In the genomic region with DNA sequence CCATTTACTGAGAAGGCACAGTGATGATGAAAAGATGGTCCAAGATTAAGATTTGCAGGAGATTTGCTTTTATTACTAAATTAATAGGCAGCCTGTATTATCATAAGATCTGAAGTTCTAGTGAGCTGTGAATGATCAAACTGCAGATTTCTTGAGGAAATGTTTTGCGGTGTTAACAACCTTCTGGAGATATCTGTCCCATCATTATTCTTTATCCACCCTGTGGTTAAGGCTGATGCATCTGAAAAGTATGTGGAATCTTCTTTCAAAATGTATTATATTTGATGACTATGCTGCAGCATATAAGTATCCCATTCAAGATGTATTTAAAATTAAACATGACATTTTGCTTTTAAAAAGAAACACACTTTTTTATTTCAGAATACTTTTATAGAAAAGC, we compare ENCODE assay signal across 17 cellular contexts.
A peak's percentile ranks its signal among the peaks of the same experiment; 100 is the strongest.
DNase-seq lines count a peak whose midpoint lies in the region; TF ChIP-seq lines count a peak whose summit lies in the region.
"Had no signal": no experiment of that assay in that cellular context is flagged by ENCODE, and none has a peak within 500 bp of the region (broad histone marks: within the 10 kb centered on the region; RNA-seq: fewer than 3 reads in every experiment).

No MANE protein-coding gene starts in this region.

- no peak overlapping the region for H3K9ac ChIP-seq in GM23248
- no peak overlapping the region for H3K9ac ChIP-seq in SK-N-SH
- peak overlapping the region; percentile 83 for H3K9ac ChIP-seq in skeletal muscle satellite cell (ENCODE audit: low read depth, low read length)

- in situ Hi-C loops in GM23248 (cut with MboI): no loop called here

- no peaks in the 10 kb centered on the region for H3K27me3 Mint-ChIP-seq in T-helper 2 cell treated with Interferon-gamma antibody and Interleukin-4, amounts not matched to agents 5 μg/mL and 100 μg/mL, for 36 hours (ENCODE audit: low read depth)
- H3K27me3 Mint-ChIP-seq: activated CD4-positive, alpha-beta memory T cell treated with anti-CD3 and anti-CD28 coated beads, Interleukin-2, amount 10 ng/mL, durations not matched to agents 7 days and 5 days; activated naive CD4-positive, alpha-beta T cell treated with anti-CD3 and anti-CD28 coated beads, Interleukin-2, amount 10 ng/mL, durations not matched to agents 7 days and 5 days; activated T-cell treated with anti-CD3 and anti-CD28 coated beads, Interleukin-2, amount 50 U/mL, for 24 hours had no signal

- H3K9me2 ChIP-seq in GM23248 (ENCODE audit: insufficient read depth): no peaks in the 10 kb centered on the region
- no peaks in the 10 kb centered on the region for H3K9me2 ChIP-seq in SK-N-SH

- TF ChIP-seq EP300 in SK-N-SH (IDR thresholded peaks at IDR 0.05; ENCODE audit: borderline replicate concordance in 1 of 2, low read depth in 1 of 2, low read length in 1 of 2): peak in 1 of 2 experiments; percentile 31; a peak in 1 of 4 replicates

- TF ChIP-seq RAD21 in SK-N-SH (IDR thresholded peaks at IDR 0.05; ENCODE audit: low read length): no peak

- H3K36me3 ChIP-seq in GM23248 (ENCODE audit: low read depth): no peaks in the 10 kb centered on the region
- no peaks in the 10 kb centered on the region for H3K36me3 ChIP-seq in SK-N-SH (replicated peaks in 1 of 2; ENCODE audit: control insufficient read depth in 1 of 2, insufficient read depth in 2 of 2, low read length in 1 of 2)
- no peaks in the 10 kb centered on the region for H3K36me3 ChIP-seq in skeletal muscle satellite cell (ENCODE audit: insufficient read depth, low read length)
- H3K36me3 ChIP-seq: thoracic aorta had no signal

- no peak overlapping the region for H3K27ac Mint-ChIP-seq in T-helper 2 cell treated with Interferon-gamma antibody and Interleukin-4, amounts not matched to agents 5 μg/mL and 100 μg/mL, for 36 hours
- H3K27ac Mint-ChIP-seq: activated CD4-positive, alpha-beta memory T cell treated with anti-CD3 and anti-CD28 coated beads, Interleukin-2, amount 10 ng/mL, durations not matched to agents 7 days and 5 days; activated naive CD4-positive, alpha-beta T cell treated with anti-CD3 and anti-CD28 coated beads, Interleukin-2, amount 10 ng/mL, durations not matched to agents 7 days and 5 days; activated T-cell treated with anti-CD3 and anti-CD28 coated beads, Interleukin-2, amount 50 U/mL, for 24 hours had no signal

- H3K4me1 Mint-ChIP-seq in T-helper 2 cell treated with Interferon-gamma antibody and Interleukin-4, amounts not matched to agents 5 μg/mL and 100 μg/mL, for 36 hours (ENCODE audit: low read depth): no peaks in the 10 kb centered on the region
- H3K4me1 Mint-ChIP-seq: activated CD4-positive, alpha-beta memory T cell treated with anti-CD3 and anti-CD28 coated beads, Interleukin-2, amount 10 ng/mL, durations not matched to agents 7 days and 5 days; activated naive CD4-positive, alpha-beta T cell treated with anti-CD3 and anti-CD28 coated beads, Interleukin-2, amount 10 ng/mL, durations not matched to agents 7 days and 5 days had no signal

- WGBS in GM23248 (ENCODE audit: low coverage in 1 of 2, low lambda C conversion rate in 2 of 2, missing lambda C conversion rate in 2 of 2), 2 experiments: 21 to 22% methylated on average over 1 of the region's 1 CpG
- WGBS in SK-N-SH (ENCODE audit: low lambda C conversion rate): 0% methylated on average over 1 of the region's 1 CpG

- no peak for TF ChIP-seq CTCF in SK-N-SH (IDR thresholded peaks at IDR 0.05)

- no peaks in the 10 kb centered on the region for H3K9me3 ChIP-seq in GM23248 (ENCODE audit: low read depth)
- no peaks in the 10 kb centered on the region for H3K9me3 ChIP-seq in SK-N-SH
- no peaks in the 10 kb centered on the region for H3K9me3 ChIP-seq in skeletal muscle satellite cell (replicated peaks; ENCODE audit: low read length)
- H3K9me3 ChIP-seq: thoracic aorta had no signal

- H3K79me2 ChIP-seq in GM23248 (ENCODE audit: insufficient read depth) (no peaks in the 10 kb centered on the region), SK-N-SH (ENCODE audit: insufficient read depth) (no peaks in the 10 kb centered on the region)

- CTCF ChIA-PET in SK-N-SH (lab: Yijun Ruan, JAX): no interaction called here

- peaks cover 4% of the 10 kb centered on the region for H3K9me3 Mint-ChIP-seq in T-helper 2 cell treated with Interferon-gamma antibody and Interleukin-4, amounts not matched to agents 5 μg/mL and 100 μg/mL, for 36 hours
- H3K9me3 Mint-ChIP-seq: activated CD4-positive, alpha-beta memory T cell treated with anti-CD3 and anti-CD28 coated beads, Interleukin-2, amount 10 ng/mL, durations not matched to agents 7 days and 5 days; activated naive CD4-positive, alpha-beta T cell treated with anti-CD3 and anti-CD28 coated beads, Interleukin-2, amount 10 ng/mL, durations not matched to agents 7 days and 5 days; activated T-cell treated with anti-CD3 and anti-CD28 coated beads, Interleukin-2, amount 50 U/mL, for 24 hours had no signal

- H3K4me2 ChIP-seq in GM23248 (ENCODE audit: unreplicated experiment) (peak overlapping the region; percentile 7), SK-N-SH (no peak overlapping the region), skeletal muscle satellite cell (ENCODE audit: low read length) (peak overlapping the region; percentile 71)
- H3K4me2 ChIP-seq: PC-9 had no signal

- no peak overlapping the region for H3K4me3 Mint-ChIP-seq in T-helper 2 cell treated with Interferon-gamma antibody and Interleukin-4, amounts not matched to agents 5 μg/mL and 100 μg/mL, for 36 hours
- H3K4me3 Mint-ChIP-seq: activated CD4-positive, alpha-beta memory T cell treated with anti-CD3 and anti-CD28 coated beads, Interleukin-2, amount 10 ng/mL, durations not matched to agents 7 days and 5 days; activated naive CD4-positive, alpha-beta T cell treated with anti-CD3 and anti-CD28 coated beads, Interleukin-2, amount 10 ng/mL, durations not matched to agents 7 days and 5 days; activated T-cell treated with anti-CD3 and anti-CD28 coated beads, Interleukin-2, amount 50 U/mL, for 24 hours had no signal

- H3K36me3 Mint-ChIP-seq in T-helper 2 cell treated with Interferon-gamma antibody and Interleukin-4, amounts not matched to agents 5 μg/mL and 100 μg/mL, for 36 hours (ENCODE audit: low read depth): no peaks in the 10 kb centered on the region
- H3K36me3 Mint-ChIP-seq: activated naive CD4-positive, alpha-beta T cell treated with anti-CD3 and anti-CD28 coated beads, Interleukin-2, amount 10 ng/mL, durations not matched to agents 7 days and 5 days had no signal

- H4K20me1 ChIP-seq in GM23248 (ENCODE audit: insufficient read depth): no peaks in the 10 kb centered on the region
- H4K20me1 ChIP-seq in SK-N-SH (ENCODE audit: insufficient read depth): no peaks in the 10 kb centered on the region

- H3K27ac ChIP-seq in GM23248: no peak overlapping the region
- no peak overlapping the region for H3K27ac ChIP-seq in SK-N-SH (ENCODE audit: low read depth in 2 of 2, low read length in 1 of 2)
- H3K27ac ChIP-seq: PC-9, thoracic aorta had no signal

- DNase-seq in GM23248 (peak; percentile 64), SK-N-SH (no peak), fibroblast of peridontal ligament (ENCODE audit: extremely low read depth) (peak; percentile 24), NCI-H524 treated with DMSO at 0.1 percent for 48 hours (lab: John Stamatoyannopoulos, UW) (no peak)
- no peak for DNase-seq in T-helper 2 cell treated with Interferon-gamma antibody and Interleukin-4, amounts not matched to agents 5 μg/mL and 100 μg/mL, for 36 hours (ENCODE audit: low spot score)
- no peak for DNase-seq in stimulated activated CD4-positive, alpha-beta T cell treated with anti-CD3 and anti-CD28 coated beads, Interleukin-4, amount 100 ng/mL, for 24 hours
- DNase-seq: activated CD4-positive, alpha-beta memory T cell treated with anti-CD3 and anti-CD28 coated beads, Interleukin-2, amount 10 ng/mL, durations not matched to agents 7 days and 5 days; activated naive CD4-positive, alpha-beta T cell treated with anti-CD3 and anti-CD28 coated beads, Interleukin-2, amount 10 ng/mL, durations not matched to agents 7 days and 5 days; activated T-cell treated with anti-CD3 and anti-CD28 coated beads, Interleukin-2, amount 50 U/mL, for 24 hours; KBM-7; NCI-H1092 treated with DMSO at 0.1 percent for 48 hours; NCI-H2107; NCI-H526 treated with DMSO at 0.1 percent for 48 hours; small intestine had no signal

- peaks cover 29% of the 10 kb centered on the region for H3F3A ChIP-seq in GM23248 (ENCODE audit: insufficient read depth)
- peaks cover 7% of the 10 kb centered on the region for H3F3A ChIP-seq in SK-N-SH (replicated peaks; ENCODE audit: insufficient read depth)

- no peak overlapping the region for H3K4me3 ChIP-seq in GM23248
- no peak overlapping the region for H3K4me3 ChIP-seq in SK-N-SH (ENCODE audit: low read depth in 2 of 2, low read length in 1 of 2)
- peak overlapping the region; percentile 5 for H3K4me3 ChIP-seq in skeletal muscle satellite cell (ENCODE audit: low read length)
- H3K4me3 ChIP-seq: PC-9, thoracic aorta had no signal

- H2AFZ ChIP-seq in GM23248: no peak overlapping the region
- no peak overlapping the region for H2AFZ ChIP-seq in SK-N-SH (ENCODE audit: low read depth)
- H2AFZ ChIP-seq: PC-9 had no signal

- POLR2A ChIA-PET in SK-N-SH (lab: Yijun Ruan, JAX): no interaction called here

- H3K27me3 ChIP-seq in GM23248 (replicated peaks; ENCODE audit: insufficient read depth) (no peaks in the 10 kb centered on the region), SK-N-SH (ENCODE audit: insufficient read depth) (no peaks in the 10 kb centered on the region), skeletal muscle satellite cell (ENCODE audit: control insufficient read depth, insufficient read depth, low read length) (no peaks in the 10 kb centered on the region)

- peaks cover 30% of the 10 kb centered on the region for H3K4me1 ChIP-seq in GM23248 (ENCODE audit: insufficient read depth)
- no peaks in the 10 kb centered on the region for H3K4me1 ChIP-seq in SK-N-SH (ENCODE audit: control insufficient read depth in 1 of 2, insufficient read depth in 2 of 2, low read depth in 1 of 2, low read length in 1 of 2)
- peaks cover 54% of the 10 kb centered on the region for H3K4me1 ChIP-seq in skeletal muscle satellite cell (ENCODE audit: control insufficient read depth, insufficient read depth, low read length)

TF ChIP-seq in SK-N-SH, 30 proteins besides CTCF, POLR2A, EP300 and RAD21:
- TF ChIP-seq TCF12 (IDR thresholded peaks at IDR 0.05): peak; percentile 59; the same call in 1 of the 2 replicates
- no peak for TF ChIP-seq ELF1 (IDR thresholded peaks at IDR 0.05)
- TF ChIP-seq, protein P1, sequence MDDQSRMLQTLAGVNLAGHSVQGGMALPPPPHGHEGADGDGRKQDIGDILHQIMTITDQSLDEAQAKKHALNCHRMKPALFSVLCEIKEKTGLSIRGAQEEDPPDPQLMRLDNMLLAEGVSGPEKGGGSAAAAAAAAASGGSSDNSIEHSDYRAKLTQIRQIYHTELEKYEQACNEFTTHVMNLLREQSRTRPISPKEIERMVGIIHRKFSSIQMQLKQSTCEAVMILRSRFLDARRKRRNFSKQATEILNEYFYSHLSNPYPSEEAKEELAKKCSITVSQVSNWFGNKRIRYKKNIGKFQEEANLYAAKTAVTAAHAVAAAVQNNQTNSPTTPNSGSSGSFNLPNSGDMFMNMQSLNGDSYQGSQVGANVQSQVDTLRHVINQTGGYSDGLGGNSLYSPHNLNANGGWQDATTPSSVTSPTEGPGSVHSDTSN (IDR thresholded peaks at IDR 0.05): peak; percentile 70
- peak; percentile 30; the same call in 1 of the 2 replicates for TF ChIP-seq FOSL2 (IDR thresholded peaks at IDR 0.05; ENCODE audit: borderline replicate concordance, low read depth)
- peak; percentile 72 for TF ChIP-seq JUND (IDR thresholded peaks at IDR 0.05)

Comparison
In these comparisons a context has a peak if more than half of its experiments do, and no peak if none do; other contexts are left out.
1. DNase-seq: peak in GM23248 (single experiment) and fibroblast of peridontal ligament (single experiment); none in SK-N-SH (single experiment), NCI-H524 treated with DMSO at 0.1 percent for 48 hours (single experiment), T-helper 2 cell treated with Interferon-gamma antibody and Interleukin-4, amounts not matched to agents 5 μg/mL and 100 μg/mL, for 36 hours (single experiment) and stimulated activated CD4-positive, alpha-beta T cell treated with anti-CD3 and anti-CD28 coated beads, Interleukin-4, amount 100 ng/mL, for 24 hours (single experiment).